8 cellular contexts compared by ENCODE assay signal in genomic region chr6:111482236-111482958, GRCh38. TPM values are rescaled to one million over a fixed set of nuclear protein-coding genes. Genes with fewer than 3 reads are reported as not detected.
DNase-seq lines count a peak whose midpoint lies in the region; ATAC-seq and TF ChIP-seq lines count a peak whose summit lies in the region.

No MANE protein-coding gene starts in this region.

- H3K9me3 ChIP-seq in osteoblast (ENCODE audit: low read depth, low read length) = no peaks in the 10 kb centered on the region
- no peaks in the 10 kb centered on the region for H3K9me3 ChIP-seq in aorta (ENCODE audit: control insufficient read depth, low read length)

- peak overlapping the region; percentile 96 for H3K4me2 ChIP-seq in osteoblast (ENCODE audit: insufficient read depth, low read length)

- H3K36me3 Mint-ChIP-seq in activated naive CD4-positive, alpha-beta T cell treated with anti-CD3 and anti-CD28 coated beads for 36 hours (ENCODE audit: low read depth) = peaks cover 17% of the 10 kb centered on the region

- 0% methylated on average over 37 to 85 of the region's 85 CpGs for WGBS in aorta, 2 donors

- H4K20me1 ChIP-seq in osteoblast (ENCODE audit: insufficient read depth, low read length) = peaks cover 13% of the 10 kb centered on the region

- peak overlapping the region; percentile 92 for H3K4me3 Mint-ChIP-seq in activated naive CD4-positive, alpha-beta T cell treated with anti-CD3 and anti-CD28 coated beads for 36 hours

- H3K27me3 ChIP-seq in osteoblast (ENCODE audit: insufficient read depth, low read length) = no peaks in the 10 kb centered on the region
- no peaks in the 10 kb centered on the region for H3K27me3 ChIP-seq in aorta (ENCODE audit: control insufficient read depth in 1 of 2, insufficient read depth in 2 of 2, low read length in 1 of 2)

- peak overlapping the region; percentile 86 for H2AFZ ChIP-seq in osteoblast (ENCODE audit: low read length)

- H3K4me3 ChIP-seq in osteoblast (ENCODE audit: insufficient read depth, low read length) = peak overlapping the region; percentile 92
- H3K4me3 ChIP-seq in aorta (ENCODE audit: low read length in 2 of 2) = peak overlapping the region; percentile 91 to 95

- H3K36me3 ChIP-seq in osteoblast (ENCODE audit: insufficient read depth, low read length) = no peaks in the 10 kb centered on the region
- H3K36me3 ChIP-seq in aorta (ENCODE audit: control insufficient read depth in 1 of 2, insufficient read depth in 2 of 2, low read length in 1 of 2) = no peaks in the 10 kb centered on the region

- intact Hi-C loops in activated naive CD4-positive, alpha-beta T cell treated with anti-CD3 and anti-CD28 coated beads for 36 hours (cut with micrococcal nuclease) = loop anchor here (2.0 to 10.0 kb wide), 8 partner anchors 160 to 608 kb away; partner anchors contain the start of genes AMD1, FAM229B, FYN and GTF3C6
- intact Hi-C loops in head of caudate nucleus (cut with DNase I) = loop anchor here (5.0 to 10.0 kb wide), 3 partner anchors 70 to 228 kb away; partner anchors contain the start of gene TRAF3IP2
- intact Hi-C loops in aorta (cut with DNase I) = loop anchor here (5.0 kb wide), 4 partner anchors 70 to 225 kb away; a partner anchor contains a TSS

- CTCF ChIA-PET in activated naive CD4-positive, alpha-beta T cell treated with anti-CD3 and anti-CD28 coated beads for 36 hours (lab: Charles Lee) = interaction anchor here (0.6 kb wide), 1 partner anchor 51 kb away, joined by 3 read pairs; no protein-coding TSS in a partner anchor

- ATAC-seq in GM19023 (IDR thresholded peaks at IDR 0.05; ENCODE audit: unreplicated experiment) = peak; percentile 29
- ATAC-seq in HG03280 (IDR thresholded peaks at IDR 0.05; ENCODE audit: unreplicated experiment) = peak; percentile 15
- peak; percentile 61 for ATAC-seq in aorta (ENCODE audit: low FRiP score)

- H3K79me2 ChIP-seq in osteoblast (ENCODE audit: insufficient read depth, low read length) = peaks cover 77% of the 10 kb centered on the region

- no peaks in the 10 kb centered on the region for H3K9me3 Mint-ChIP-seq in activated naive CD4-positive, alpha-beta T cell treated with anti-CD3 and anti-CD28 coated beads for 36 hours

- no peak for TF ChIP-seq CTCF in osteoblast (IDR thresholded peaks at IDR 0.05; ENCODE audit: extremely low read depth, low read depth, low read length)

- peak overlapping the region; percentile 97 for H3K27ac ChIP-seq in osteoblast (ENCODE audit: low read depth, low read length)
- H3K27ac ChIP-seq in aorta (ENCODE audit: low read depth in 1 of 2, low read length in 2 of 2) = peak overlapping the region; percentile 89 to 95

- H3K27ac Mint-ChIP-seq in activated naive CD4-positive, alpha-beta T cell treated with anti-CD3 and anti-CD28 coated beads for 36 hours = peak overlapping the region; percentile 83

- H3K4me1 Mint-ChIP-seq in activated naive CD4-positive, alpha-beta T cell treated with anti-CD3 and anti-CD28 coated beads for 36 hours (ENCODE audit: low read depth) = peaks cover 43% of the 10 kb centered on the region

- H3K4me1 ChIP-seq in osteoblast (ENCODE audit: insufficient read depth, low read length) (peaks cover 42% of the 10 kb centered on the region), aorta (ENCODE audit: control insufficient read depth in 1 of 2, insufficient read depth in 2 of 2, low read length in 2 of 2) (peaks cover 0 to 3% of the 10 kb centered on the region in 2 donors)

- DNase-seq in AML-193 (lab: John Stamatoyannopoulos, UW) = peak; percentile 45 to 66
- peak; percentile 46 for DNase-seq in RPMI8226
- peak; percentile 49 for DNase-seq in activated naive CD4-positive, alpha-beta T cell treated with anti-CD3 and anti-CD28 coated beads for 36 hours
- DNase-seq in head of caudate nucleus = peak; percentile 16 to 83 (median 63)
- peak; percentile 73 for DNase-seq in osteoblast (ENCODE audit: insufficient read length, low spot score, missing footprints)
- peak; percentile 74 to 85 for DNase-seq in aorta

- H3K27me3 Mint-ChIP-seq in activated naive CD4-positive, alpha-beta T cell treated with anti-CD3 and anti-CD28 coated beads for 36 hours (ENCODE audit: low read depth) = no peaks in the 10 kb centered on the region

RNA-seq across cellular contexts. Expression of gene REV3L, which starts 0.6 kb away (rescaled TPM):
- total RNA-seq in activated naive CD4-positive, alpha-beta T cell treated with anti-CD3 and anti-CD28 coated beads for 36 hours = 10 to 100 TPM; 11.9 to 16.0 TPM
- total RNA-seq in osteoblast (41.3 and 42.0 TPM in 2 replicates), aorta (10 to 100 TPM; 69.1 to 74.9 TPM)
- polyA plus RNA-seq in aorta = 10 to 100 TPM in 1 of 2 donors, 1 to 10 TPM in 1; 5.0 to 13.4 TPM

Comparison
In these comparisons a context has a peak if more than half of its experiments do, and no peak if none do; other contexts are left out.
1. Peak in every context shown above with its lines: DNase-seq, ATAC-seq, H3K4me3 ChIP-seq and H3K27ac ChIP-seq.